Comparison of ENCODE assay signal across 8 cellular contexts in the genomic region with DNA sequence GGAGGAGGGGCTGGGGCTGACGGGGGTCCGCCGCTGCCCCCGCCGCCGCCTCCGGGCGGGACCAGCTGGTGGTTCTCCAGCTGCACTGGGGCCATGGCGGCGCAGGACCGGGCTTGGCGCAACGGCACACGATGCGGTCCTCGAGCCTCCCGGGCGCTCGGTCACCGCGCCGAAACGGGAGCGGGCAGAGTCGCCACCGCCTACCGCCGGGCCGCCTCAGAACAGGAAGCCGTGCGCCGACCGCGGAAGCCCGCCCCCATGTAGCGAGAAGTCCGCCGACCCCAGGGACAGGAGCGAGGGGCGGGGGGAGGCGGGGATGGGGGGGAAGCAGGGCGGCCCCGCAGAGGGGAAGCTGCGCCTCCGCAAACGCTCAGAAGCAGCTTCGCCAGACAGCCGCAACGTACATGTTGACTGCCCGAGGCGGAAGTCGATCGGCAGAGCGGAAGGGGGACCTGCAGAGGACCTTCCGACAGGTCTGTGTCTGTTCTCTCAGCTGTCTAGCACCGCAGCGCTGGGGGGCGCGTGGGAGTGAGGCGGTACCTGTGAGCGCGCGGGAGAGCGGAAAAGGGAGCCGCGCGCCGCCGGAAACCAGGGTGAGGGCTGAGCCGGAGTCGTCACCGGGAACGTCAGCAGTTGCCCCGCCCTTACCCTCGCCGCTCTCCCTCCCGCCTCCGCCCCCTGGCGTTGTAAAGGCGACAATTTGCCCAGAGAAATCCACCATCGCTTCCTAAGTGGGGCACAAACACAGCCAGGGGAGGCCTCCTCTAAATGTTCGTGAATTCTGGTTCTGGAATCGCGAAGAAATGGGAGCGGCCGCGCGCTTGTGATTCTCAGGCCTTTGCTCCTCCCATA. TPM values are rescaled to one million over a fixed set of nuclear protein-coding genes. Genes with fewer than 3 reads are reported as not detected.
DNase-seq lines count a peak whose midpoint lies in the region; ATAC-seq, FAIRE-seq and TF ChIP-seq lines count a peak whose summit lies in the region.

A gene (minus strand): TSS at position 225 of the 852 bp plus-strand sequence. CDS start 130 bp downstream, at position 95.

- H3K9me3 ChIP-seq in Karpas-422 (ENCODE audit: low read length) (no peaks in the 10 kb centered on the region), esophagus squamous epithelium (no peaks in the 10 kb centered on the region)

- peaks cover 0 to 4% of the 10 kb centered on the region in 2 donors for H3K36me3 Mint-ChIP-seq in naive B cell
- no peaks in the 10 kb centered on the region for H3K36me3 Mint-ChIP-seq in stimulated activated memory B cell treated with anti-CD40 and anti-IgM and Interleukin-4, amounts not matched to agents 10 μg/mL and 1 μg/mL and 100 μg/mL, for 72 hours

- peak within 1 kb of the TSS; percentile 94 for H3K4me3 ChIP-seq in Karpas-422 (ENCODE audit: low read length)
- H3K4me3 ChIP-seq in esophagus squamous epithelium, result peak within 1 kb of the TSS; percentile 74 to 89 (median 80)

- peaks cover 36% of the 10 kb centered on the region for H3K4me1 ChIP-seq in Karpas-422 (ENCODE audit: low read length)
- H3K4me1 ChIP-seq in esophagus squamous epithelium, result peaks cover 0 to 35% (median 3%) of the 10 kb centered on the region in 3 donors

- TF ChIP-seq POLR2A in esophagus squamous epithelium (IDR thresholded peaks at IDR 0.05), result peak in 2 of 4 donors; percentile 40 to 77

- H3K4me1 Mint-ChIP-seq in naive B cell, result peaks cover 27 to 52% (median 42%) of the 10 kb centered on the region in 3 donors
- H3K4me1 Mint-ChIP-seq in stimulated activated memory B cell treated with anti-CD40 and anti-IgM and Interleukin-4, amounts not matched to agents 10 μg/mL and 1 μg/mL and 100 μg/mL, for 72 hours, result peaks cover 31% of the 10 kb centered on the region

- H3K27ac ChIP-seq in Karpas-422 (ENCODE audit: low read length) (peak within 1 kb of the TSS; percentile 74), esophagus squamous epithelium (peak within 1 kb of the TSS; percentile 94 to 97 (median 96))

- intact Hi-C loops in esophagus squamous epithelium (cut with DNase I), result no loop called here

- H4K20me1 ChIP-seq in Karpas-422 (ENCODE audit: insufficient read depth, low read depth, low read length), result peaks cover 6% of the 10 kb centered on the region; the same call in 1 of the 2 replicates

- ATAC-seq in GM21825 (IDR thresholded peaks at IDR 0.05; ENCODE audit: unreplicated experiment), result peak; percentile 88
- ATAC-seq in naive B cell (ENCODE audit: low read depth in 2 of 2), result peak; percentile 87
- ATAC-seq in stimulated activated memory B cell treated with anti-CD40 and anti-IgM and Interleukin-4, amounts not matched to agents 10 μg/mL and 1 μg/mL and 100 μg/mL, for 72 hours, result peak; percentile 96

- H3K9me3 Mint-ChIP-seq in naive B cell, result no peaks in the 10 kb centered on the region
- H3K9me3 Mint-ChIP-seq in stimulated activated memory B cell treated with anti-CD40 and anti-IgM and Interleukin-4, amounts not matched to agents 10 μg/mL and 1 μg/mL and 100 μg/mL, for 72 hours, result no peaks in the 10 kb centered on the region

- no peaks in the 10 kb centered on the region for H3K9me2 ChIP-seq in Karpas-422 (replicated peaks; ENCODE audit: insufficient read depth, low read length)

- H3K79me2 ChIP-seq in Karpas-422 (ENCODE audit: low read length), result peaks cover 45% of the 10 kb centered on the region

- peak within 1 kb of the TSS; percentile 93 for H2AFZ ChIP-seq in Karpas-422 (ENCODE audit: low read length)

- peak in 5 of 6 experiments; percentile 46 to 63 (median 54) for TF ChIP-seq CTCF in esophagus squamous epithelium (IDR thresholded peaks at IDR 0.05)

- H3K36me3 ChIP-seq in Karpas-422 (ENCODE audit: insufficient read depth, low read length), result no peaks in the 10 kb centered on the region
- no peaks in the 10 kb centered on the region for H3K36me3 ChIP-seq in esophagus squamous epithelium

- H3K4me3 Mint-ChIP-seq in naive B cell, result peak within 1 kb of the TSS; percentile 88 to 98 (median 96)
- peak within 1 kb of the TSS; percentile 83 for H3K4me3 Mint-ChIP-seq in stimulated activated memory B cell treated with anti-CD40 and anti-IgM and Interleukin-4, amounts not matched to agents 10 μg/mL and 1 μg/mL and 100 μg/mL, for 72 hours

- H3K27me3 Mint-ChIP-seq in naive B cell, result no peaks in the 10 kb centered on the region
- H3K27me3 Mint-ChIP-seq in stimulated activated memory B cell treated with anti-CD40 and anti-IgM and Interleukin-4, amounts not matched to agents 10 μg/mL and 1 μg/mL and 100 μg/mL, for 72 hours, result no peaks in the 10 kb centered on the region

- peak within 1 kb of the TSS; percentile 93 for H3K4me2 ChIP-seq in Karpas-422 (ENCODE audit: low read depth, low read length, poor library complexity, severe bottlenecking)

- FAIRE-seq in RCC 7860 (lab: Jason Lieb, UNC), result peak; percentile 74

- 7 to 10% methylated on average over 2 to 18 of the region's 88 CpGs for WGBS in esophagus squamous epithelium, 2 donors

- H3K27me3 ChIP-seq in Karpas-422 (ENCODE audit: low read length), result no peaks in the 10 kb centered on the region
- peaks cover 0 to 4% (median 0%) of the 10 kb centered on the region in 4 donors for H3K27me3 ChIP-seq in esophagus squamous epithelium

- DNase-seq in Daoy (ENCODE audit: low read depth) (peak; percentile 92), Karpas-422 (peak; percentile 97), RCC 7860 (ENCODE audit: low spot score) (peak; percentile 80), activated T-helper 1 cell treated with Interleukin-2 at 50 U/mL for 16 hours (ENCODE audit: low read depth) (peak; percentile 90), esophagus squamous epithelium (lab: John Stamatoyannopoulos, UW) (peak; percentile 76), naive B cell (peak; percentile 97)

- H3K9ac ChIP-seq in Karpas-422 (ENCODE audit: low read length), result peak within 1 kb of the TSS; percentile 87

- peak within 1 kb of the TSS; percentile 97 to 100 (median 98) for H3K27ac Mint-ChIP-seq in naive B cell
- H3K27ac Mint-ChIP-seq in stimulated activated memory B cell treated with anti-CD40 and anti-IgM and Interleukin-4, amounts not matched to agents 10 μg/mL and 1 μg/mL and 100 μg/mL, for 72 hours, result peak within 1 kb of the TSS; percentile 91

RNA-seq across cellular contexts. Expression of the gene that starts here (rescaled TPM):
- 17.4 and 43.6 TPM in 2 replicates for total RNA-seq in Daoy (2014; rRNA removed; shearing (Covaris generic))
- total RNA-seq in Karpas-422 (2014; rRNA removed; shearing (Covaris generic); ENCODE audit: low replicate concordance), result 37.9 and 77.9 TPM in 2 replicates
- total RNA-seq in esophagus squamous epithelium, result 10 to 100 TPM; 21.6 to 37.6 (median 28.9) TPM
- polyA plus RNA-seq in naive B cell (ENCODE audit: low read depth in 6 of 6), result 10 to 100 TPM in 5 of 6 donors, 1 to 10 TPM in 1; 9.2 to 23.6 (median 15.2) TPM

Comparison
In these comparisons a context has a peak if more than half of its experiments do, and no peak if none do; other contexts are left out.
1. Peak in every context shown above with its lines: DNase-seq, ATAC-seq, H3K4me3 ChIP-seq and H3K27ac ChIP-seq.